16 cellular contexts compared by ENCODE assay signal in genomic region chr1:59164371-59164770, GRCh38.
"Had no signal": no experiment of that assay in that cellular context is flagged by ENCODE, and none has a peak within 500 bp of the region (broad histone marks: within the 10 kb centered on the region; RNA-seq: fewer than 3 reads in every experiment).

No MANE protein-coding gene starts in this region.

- DNase-seq: effector memory CD4-positive, alpha-beta T cell; head of caudate nucleus; kidney; left cardiac atrium; left ventricle myocardium superior; mesendoderm; naive thymus-derived CD4-positive, alpha-beta T cell; pancreas; retina; stimulated activated CD4-positive, alpha-beta T cell treated with anti-CD3 and anti-CD28 coated beads, Interleukin-2, amount 100 ng/mL, for 48 hours; stimulated activated naive CD4-positive, alpha-beta T cell treated with Interleukin-2 at 50 U/mL for 16 hours had no signal

- H2AFZ ChIP-seq: hepatocyte had no signal

- H3K4me2 ChIP-seq: hepatocyte, smooth muscle cell had no signal

- H3K36me3 ChIP-seq: pancreas, prostate gland had no signal

- H3K4me3 ChIP-seq: hepatocyte, lung, pancreas, prostate gland, smooth muscle cell had no signal

- H3K27ac Mint-ChIP-seq: naive thymus-derived CD4-positive, alpha-beta T cell had no signal

- H3K4me1 ChIP-seq: prostate gland had no signal

- H3K4me3 Mint-ChIP-seq: naive thymus-derived CD4-positive, alpha-beta T cell had no signal

- H3K4me1 Mint-ChIP-seq: naive thymus-derived CD4-positive, alpha-beta T cell had no signal

- H3K27ac ChIP-seq: epithelial cell of prostate, hepatocyte, pancreas, prostate gland had no signal

- H3K9me3 ChIP-seq: pancreas, prostate gland had no signal

- H3K27me3 ChIP-seq: hepatocyte, pancreas had no signal

- H3K79me2 ChIP-seq: hepatocyte had no signal
